In genomic region chr15:70794596-70795310, GRCh38 we compare ENCODE assay signal across 13 cellular contexts. TPM values are rescaled to one million over a fixed set of nuclear protein-coding genes. Genes with fewer than 3 reads are reported as not detected.
A peak's percentile ranks its signal among the peaks of the same experiment; 100 is the strongest.
DNase-seq lines count a peak whose midpoint lies in the region; ATAC-seq, FAIRE-seq and TF ChIP-seq lines count a peak whose summit lies in the region.
"Had no signal": no experiment of that assay in that cellular context is flagged by ENCODE, and none has a peak within 500 bp of the region (broad histone marks: within the 10 kb centered on the region; RNA-seq: fewer than 3 reads in every experiment).

No MANE protein-coding gene starts in this region.

- no peak overlapping the region for H2BK12ac ChIP-seq in H9 (ENCODE audit: insufficient read length, low read depth, low read length)

- H3K4me1 Mint-ChIP-seq in nephron = peaks cover 25% of the 10 kb centered on the region
- peaks cover 6 to 7% of the 10 kb centered on the region in 2 experiments; a peak in 2 of 4 replicates for H3K4me1 Mint-ChIP-seq in H9

- H3K4me1 ChIP-seq in endothelial cell of umbilical vein (ENCODE audit: control insufficient read depth, extremely low read depth, insufficient read depth, low read length) = peaks cover 38% of the 10 kb centered on the region
- no peaks in the 10 kb centered on the region; the same call in 1 of the 2 replicates for H3K4me1 ChIP-seq in H9 (ENCODE audit: insufficient read depth, low read length)

- no peak for TF ChIP-seq POLR2A in endothelial cell of umbilical vein (IDR thresholded peaks at IDR 0.05; ENCODE audit: low read depth, low read length)

- CTCF ChIA-PET in endothelial cell of umbilical vein (lab: Charles Lee) = interaction anchor here (1.0 to 2.9 kb wide), 3 partner anchors 17 to 104 kb away, joined by 4 to 18 read pairs (median 6); no protein-coding TSS in a partner anchor

- no peak overlapping the region for H3K23ac ChIP-seq in H9 (ENCODE audit: insufficient read length, low read depth, low read length)

- H3K27ac ChIP-seq in endothelial cell of umbilical vein (ENCODE audit: insufficient read depth, low read depth, low read length) = peak overlapping the region; percentile 97
- H3K27ac ChIP-seq in H9 (ENCODE audit: insufficient read length, low read depth, low read length) = no peak overlapping the region
- H3K27ac ChIP-seq: neutrophil had no signal

- POLR2A ChIA-PET in endothelial cell of umbilical vein (lab: Charles Lee) = no interaction called here

- no peak overlapping the region for H4K5ac ChIP-seq in H9 (ENCODE audit: insufficient read length, low read depth, low read length)

- peak overlapping the region; percentile 46 to 85 (median 69) for H3K27ac Mint-ChIP-seq in nephron
- H3K27ac Mint-ChIP-seq in H9 = no peak overlapping the region; a peak in 1 of 7 replicates

- H3K9me1 ChIP-seq in endothelial cell of umbilical vein (replicated peaks; ENCODE audit: control insufficient read depth, extremely low read depth, insufficient read depth, low read length) = no peaks in the 10 kb centered on the region

- no peak overlapping the region for H2AK5ac ChIP-seq in H9 (ENCODE audit: insufficient read length, low read length)

- H2BK15ac ChIP-seq in H9 (ENCODE audit: low read depth, low read length) = no peak overlapping the region

- H3K27me3 ChIP-seq in endothelial cell of umbilical vein (ENCODE audit: control insufficient read depth in 2 of 2, insufficient read depth in 2 of 2, low read length in 2 of 2) (no peaks in the 10 kb centered on the region), H9 (ENCODE audit: insufficient read depth, low read length) (no peaks in the 10 kb centered on the region)
- H3K27me3 ChIP-seq: neutrophil had no signal

- H3K4me2 ChIP-seq in endothelial cell of umbilical vein (ENCODE audit: insufficient read depth, low read length) = peak overlapping the region; percentile 34
- H3K4me2 ChIP-seq in H9 (ENCODE audit: insufficient read depth, insufficient read length, low read length) = no peak overlapping the region

- H3K79me1 ChIP-seq in H9 (ENCODE audit: insufficient read depth, low read depth, low read length, poor library complexity, severe bottlenecking) = no peaks in the 10 kb centered on the region

- intact Hi-C loops in endothelial cell of umbilical vein (cut with micrococcal nuclease) = loop anchor here (1.0 to 10.0 kb wide), 3 partner anchors 16 to 700 kb away; partner anchors contain the start of genes TLE3 and UACA

- no CpG with 5 or more reads among the region's 12 CpGs for WGBS in H9 (ENCODE audit: extremely low coverage, insufficient read length, low lambda C conversion rate)

- H3K4ac ChIP-seq in H9 (ENCODE audit: low read depth, low read length) = no peak overlapping the region

- H3K9me3 Mint-ChIP-seq in nephron (no peaks in the 10 kb centered on the region), H9 (no peaks in the 10 kb centered on the region)

- H4K8ac ChIP-seq in H9 (replicated peaks; ENCODE audit: insufficient read length, low read depth, low read length) = no peak overlapping the region

- H2BK20ac ChIP-seq in H9 (ENCODE audit: low read depth, low read length, poor library complexity, severe bottlenecking) = no peak overlapping the region

- DNase-seq in A172 (ENCODE audit: low spot score) = peak; percentile 28
- DNase-seq in NCI-H226 = peak; percentile 57
- no peak for DNase-seq in endothelial cell of umbilical vein (ENCODE audit: low read depth, low spot score)
- DNase-seq in H9 = no peak
- DNase-seq in HuH-7.5 (ENCODE audit: low spot score) = no peak
- DNase-seq in CD1c-positive myeloid dendritic cell (ENCODE audit: extremely low spot score) = no peak
- DNase-seq: activated gamma-delta T cell treated with Interleukin-2 at 50 U/mL for 16 hours; effector memory CD4-positive, alpha-beta T cell; NCI-H510A treated with DMSO at 0.1 percent for 48 hours had no signal

- no peak overlapping the region for H2BK120ac ChIP-seq in H9 (ENCODE audit: low read depth, low read length, poor library complexity, severe bottlenecking)

- H3K56ac ChIP-seq in H9 (ENCODE audit: insufficient read length, low read depth, low read length) = no peak overlapping the region

- ATAC-seq in HG03469 (IDR thresholded peaks at IDR 0.05; ENCODE audit: unreplicated experiment) = no peak

- H3K18ac ChIP-seq in H9 (ENCODE audit: insufficient read length, low read depth, low read length) = no peak overlapping the region

- H3K23me2 ChIP-seq in H9 (ENCODE audit: insufficient read length, low read depth, low read length, poor library complexity, severe bottlenecking) = no peaks in the 10 kb centered on the region

- H3K79me2 ChIP-seq in endothelial cell of umbilical vein (ENCODE audit: control insufficient read depth, insufficient read depth, low read length) (no peaks in the 10 kb centered on the region), H9 (ENCODE audit: insufficient read depth, low read length) (no peaks in the 10 kb centered on the region)

- H3K4me3 ChIP-seq in endothelial cell of umbilical vein (replicated peaks in 1 of 3; ENCODE audit: insufficient read depth in 1 of 3, low read depth in 1 of 3, low read length in 3 of 3) = no peak overlapping the region

- H4K91ac ChIP-seq in H9 (ENCODE audit: insufficient read length, low read depth, low read length) = no peak overlapping the region

- H2AFZ ChIP-seq in endothelial cell of umbilical vein (ENCODE audit: low read depth, low read length) (peak overlapping the region; percentile 64), H9 (ENCODE audit: low read length) (no peak overlapping the region)

- no peak for FAIRE-seq in endothelial cell of umbilical vein (lab: Jason Lieb, UNC)
- FAIRE-seq: islet of Langerhans had no signal

- H3K9me3 ChIP-seq in endothelial cell of umbilical vein (replicated peaks; ENCODE audit: control insufficient read depth, insufficient read depth, low read length) = no peaks in the 10 kb centered on the region
- no peaks in the 10 kb centered on the region for H3K9me3 ChIP-seq in H9 (ENCODE audit: control insufficient read depth, low read depth, low read length)
- H3K9me3 ChIP-seq: neutrophil had no signal

- H3K4me3 Mint-ChIP-seq in nephron = no peak overlapping the region
- H3K4me3 Mint-ChIP-seq in H9 = no peak overlapping the region

- TF ChIP-seq CTCF in endothelial cell of umbilical vein (IDR thresholded peaks at IDR 0.05; ENCODE audit: extremely low read depth in 1 of 2, insufficient read depth in 1 of 2, low read depth in 1 of 2, low read length in 2 of 2) (no peak), nephron (IDR thresholded peaks at IDR 0.05; ENCODE audit: unreplicated experiment in 3 of 3) (no peak), H9 (conservative IDR thresholded peaks at IDR 0.05) (no peak)

- H4K20me1 ChIP-seq in endothelial cell of umbilical vein (replicated peaks; ENCODE audit: control insufficient read depth, extremely low read depth, insufficient read depth, low read length) (no peaks in the 10 kb centered on the region), H9 (ENCODE audit: control insufficient read depth, insufficient read depth, insufficient read length) (no peaks in the 10 kb centered on the region)

- no peak overlapping the region for H3K14ac ChIP-seq in H9 (ENCODE audit: insufficient read depth, low read length)

- dilution Hi-C loops in endothelial cell of umbilical vein (cut with MboI; ENCODE audit: extremely low pct_ligation_motif_present, low sequenced_read_pairs) = no loop called here

- TSS peak; percentile 77 for BruUV-seq in endothelial cell of umbilical vein (replicated peaks; lab: Mats Ljungman, UMichigan)

- H2BK5ac ChIP-seq in H9 (ENCODE audit: insufficient read length, low read length) = no peak overlapping the region

- H3K9ac ChIP-seq in endothelial cell of umbilical vein (replicated peaks; ENCODE audit: extremely low read depth, insufficient read depth, low read length) = peak overlapping the region; percentile 59
- H3K9ac ChIP-seq in H9 (ENCODE audit: extremely low read depth, insufficient read length, low read length) = no peak overlapping the region

- H3K27me3 Mint-ChIP-seq in nephron (ENCODE audit: low read depth) (no peaks in the 10 kb centered on the region), H9 (ENCODE audit: low read depth) (peaks cover 3% of the 10 kb centered on the region; the same call in 1 of the 2 replicates)

- no peaks in the 10 kb centered on the region for H3K36me3 Mint-ChIP-seq in nephron (ENCODE audit: low read depth)
- no peaks in the 10 kb centered on the region for H3K36me3 Mint-ChIP-seq in H9 (ENCODE audit: insufficient read depth in 1 of 3, low read depth in 3 of 3)

- no peak overlapping the region for H3T11ph ChIP-seq in H9 (ENCODE audit: low read length)

- no peaks in the 10 kb centered on the region for H3K36me3 ChIP-seq in endothelial cell of umbilical vein (ENCODE audit: control insufficient read depth in 2 of 2, extremely low read depth in 1 of 2, insufficient read depth in 2 of 2, low read length in 2 of 2)
- H3K36me3 ChIP-seq: neutrophil had no signal

TF ChIP-seq in endothelial cell of umbilical vein, 7 proteins besides CTCF, POLR2A, EP300 and RAD21 (continues in another document):
- TF ChIP-seq GATA2 (IDR thresholded peaks at IDR 0.05; ENCODE audit: insufficient read depth, insufficient read length, low read depth, low read length) = no peak
- TF ChIP-seq EZH2 (IDR thresholded peaks at IDR 0.05; ENCODE audit: borderline replicate concordance, low read depth, low read length, severe bottlenecking) = no peak
- no peak for TF ChIP-seq FOS (IDR thresholded peaks at IDR 0.05; ENCODE audit: borderline replicate concordance, insufficient read depth, low read length)

RNA-seq across cellular contexts. Expression of gene UACA, which starts 31.4 kb away (rescaled TPM):
- 16.8 and 18.6 TPM in 2 replicates for total RNA-seq in A172 (2014; rRNA removed; shearing (Covaris generic))
- total RNA-seq in endothelial cell of umbilical vein (270 and 292 TPM in 2 replicates), H9 (2021) (36.1 and 38.0 TPM in 2 replicates)
- 167 and 219 TPM in 2 replicates for polyA plus RNA-seq in endothelial cell of umbilical vein
- polyA plus RNA-seq in endothelial cell of umbilical vein (2011; cell fraction: cytosol; rRNA removed) = 80.1 and 99.7 TPM in 2 replicates
- 468 and 497 TPM in 2 replicates for polyA plus RNA-seq in endothelial cell of umbilical vein (2011; cell fraction: nucleus; rRNA removed)
- 81.1 and 104 TPM in 2 replicates for polyA plus RNA-seq in endothelial cell of umbilical vein (2012)
- 784 and 840 TPM in 2 replicates for polyA minus RNA-seq in endothelial cell of umbilical vein
- polyA minus RNA-seq in endothelial cell of umbilical vein (2011; cell fraction: cytosol; rRNA and poly(A)+ RNA removed) = 17.6 TPM
- polyA minus RNA-seq in endothelial cell of umbilical vein (2011; cell fraction: nucleus; rRNA and poly(A)+ RNA removed) = 795 and 1,008 TPM in 2 replicates

RNA-seq across cellular contexts. Expression of gene LARP6, which starts 59.2 kb away (rescaled TPM):
- total RNA-seq in A172 (2014; rRNA removed; shearing (Covaris generic)) = 45.4 and 63.4 TPM in 2 replicates
- total RNA-seq in endothelial cell of umbilical vein = 16.9 and 25.2 TPM in 2 replicates
- 56.1 and 56.2 TPM in 2 replicates for polyA plus RNA-seq in endothelial cell of umbilical vein
- polyA plus RNA-seq in endothelial cell of umbilical vein (2011; cell fraction: cytosol; rRNA removed) = 29.0 and 35.2 TPM in 2 replicates
- polyA plus RNA-seq in endothelial cell of umbilical vein (2011; cell fraction: nucleus; rRNA removed) = 24.3 and 26.0 TPM in 2 replicates
- polyA plus RNA-seq in endothelial cell of umbilical vein (2012) = 43.5 and 47.5 TPM in 2 replicates
- polyA minus RNA-seq in endothelial cell of umbilical vein = 47.4 and 56.0 TPM in 2 replicates
- 9.9 TPM for polyA minus RNA-seq in endothelial cell of umbilical vein (2011; cell fraction: cytosol; rRNA and poly(A)+ RNA removed)
- 21.9 and 32.1 TPM in 2 replicates for polyA minus RNA-seq in endothelial cell of umbilical vein (2011; cell fraction: nucleus; rRNA and poly(A)+ RNA removed)
- 15.1 and 18.9 TPM in 2 replicates for total RNA-seq in H9 (2021)

Comparison
In these comparisons a context has a peak if more than half of its experiments do, and no peak if none do; other contexts are left out.
1. DNase-seq: peak in A172 (single experiment) and NCI-H226 (single experiment); none in endothelial cell of umbilical vein (single experiment), H9 (single experiment), HuH-7.5 (single experiment) and CD1c-positive myeloid dendritic cell (single experiment).
2. H3K27ac Mint-ChIP-seq: peak in nephron (3 of 3); none in H9 (0 of 3).